In the genomic region with DNA sequence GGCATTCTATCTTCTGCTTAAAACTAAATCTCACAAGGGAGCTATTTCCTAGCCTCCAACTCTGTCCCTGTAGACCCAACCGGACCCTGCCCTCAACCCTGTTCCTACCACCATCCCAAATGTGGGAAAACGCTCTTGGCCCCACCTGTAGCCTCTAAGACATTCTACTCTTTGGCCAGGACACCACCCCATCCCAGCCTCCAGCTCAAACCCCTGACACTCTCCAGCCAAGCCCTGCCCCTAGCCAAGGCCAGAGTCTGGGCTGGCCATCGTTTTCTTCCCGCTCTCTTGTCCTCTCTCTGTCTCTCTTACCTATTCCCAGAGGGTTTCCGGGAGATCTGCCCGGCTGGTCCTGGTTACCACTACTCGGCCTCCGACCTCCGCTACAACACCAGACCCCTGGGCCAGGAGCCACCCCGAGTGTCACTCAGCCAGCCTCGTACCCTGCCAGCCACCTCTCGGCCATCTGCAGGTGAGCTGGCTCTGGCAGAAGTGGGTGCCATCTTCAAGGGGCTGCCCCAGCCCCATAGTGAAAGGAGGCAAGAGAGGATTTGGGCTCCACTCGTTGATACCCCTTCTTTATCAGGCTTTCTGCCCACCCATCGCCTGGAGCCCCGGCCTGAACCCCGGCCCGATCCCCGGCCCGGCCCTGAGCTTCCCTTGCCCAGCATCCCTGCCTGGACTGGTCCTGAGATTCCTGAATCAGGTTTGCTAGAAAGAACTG, we compare ENCODE assay signal across 13 cellular contexts. TPM values are rescaled to one million over a fixed set of nuclear protein-coding genes. Genes with fewer than 3 reads are reported as not detected.
A peak's percentile ranks its signal among the peaks of the same experiment; 100 is the strongest.
DNase-seq lines count a peak whose midpoint lies in the region; ATAC-seq and TF ChIP-seq lines count a peak whose summit lies in the region.
"Had no signal": no experiment of that assay in that cellular context is flagged by ENCODE, and none has a peak within 500 bp of the region (broad histone marks: within the 10 kb centered on the region; RNA-seq: fewer than 3 reads in every experiment).

No MANE protein-coding gene starts in this region.

- CTCF ChIA-PET in MCF 10A (lab: Yijun Ruan, JAX) (interaction anchor here (0.5 to 2.4 kb wide), 4 partner anchors 10 to 144 kb away, joined by 3 to 6 read pairs (median 4); no protein-coding TSS in a partner anchor), mammary epithelial cell (lab: Charles Lee; ENCODE audit: low non-redundant PET) (no interaction called here)

- H3K4me3 Mint-ChIP-seq in MCF 10A (ENCODE audit: unreplicated experiment) (peak overlapping the region; percentile 79), type B pancreatic cell (peak overlapping the region; percentile 59)
- peak overlapping the region; percentile 54 for H3K4me3 Mint-ChIP-seq in activated T-helper 2 cell treated with anti-CD3 and anti-CD28 coated beads, Interferon-gamma antibody, Interleukin-2, Interleukin-4, amounts not matched to agents 10 μg/mL and 5 μg/mL and 100 μg/mL, durations not matched to agents 14 hours and 24 hours and 36 hours (ENCODE audit: low read depth)

- 86% methylated on average over 19 of the region's 19 CpGs for WGBS in mammary epithelial cell (ENCODE audit: low coverage, missing lambda C conversion rate)

- dilution Hi-C loops in mammary epithelial cell (cut with HindIII; ENCODE audit: low sequenced_read_pairs) = no loop called here

- no peaks in the 10 kb centered on the region for H3K9me3 Mint-ChIP-seq in MCF 10A (ENCODE audit: unreplicated experiment)
- H3K9me3 Mint-ChIP-seq in activated T-helper 2 cell treated with anti-CD3 and anti-CD28 coated beads, Interferon-gamma antibody, Interleukin-2, Interleukin-4, amounts not matched to agents 10 μg/mL and 5 μg/mL and 100 μg/mL, durations not matched to agents 14 hours and 24 hours and 36 hours = no peaks in the 10 kb centered on the region
- H3K9me3 Mint-ChIP-seq in type B pancreatic cell = peaks cover 4% of the 10 kb centered on the region

- H3K4me1 Mint-ChIP-seq in MCF 10A (ENCODE audit: insufficient read depth, unreplicated experiment) (peaks cover 48% of the 10 kb centered on the region), type B pancreatic cell (ENCODE audit: unreplicated experiment) (peaks cover 26% of the 10 kb centered on the region)
- peaks cover 47% of the 10 kb centered on the region for H3K4me1 Mint-ChIP-seq in activated T-helper 2 cell treated with anti-CD3 and anti-CD28 coated beads, Interferon-gamma antibody, Interleukin-2, Interleukin-4, amounts not matched to agents 10 μg/mL and 5 μg/mL and 100 μg/mL, durations not matched to agents 14 hours and 24 hours and 36 hours (ENCODE audit: low read depth)

- H3K4me1 ChIP-seq in mammary epithelial cell (ENCODE audit: insufficient read depth, low read length) = peaks cover 55% of the 10 kb centered on the region
- H3K4me1 ChIP-seq in mucosa of descending colon (ENCODE audit: low read depth) = peaks cover 76% of the 10 kb centered on the region

- DNase-seq in MCF 10A (ENCODE audit: unreplicated experiment) = no peak
- no peak for DNase-seq in mammary epithelial cell
- no peak for DNase-seq in activated T-helper 2 cell treated with anti-CD3 and anti-CD28 coated beads, Interferon-gamma antibody, Interleukin-2, Interleukin-4, amounts not matched to agents 10 μg/mL and 5 μg/mL and 100 μg/mL, durations not matched to agents 14 hours and 24 hours and 36 hours (ENCODE audit: low spot score)
- DNase-seq in mucosa of descending colon = peak; percentile 29 to 71 (median 55)
- DNase-seq in type B pancreatic cell (ENCODE audit: extremely low spot score, unreplicated experiment) = no peak
- DNase-seq in NCI-H345 (lab: John Stamatoyannopoulos, UW) = no peak
- no peak for DNase-seq in cerebellar nuclear complex (lab: John Stamatoyannopoulos, UW)
- DNase-seq: activated CD4-positive, CD25-positive, alpha-beta regulatory T cell treated with anti-CD3 and anti-CD28 coated beads, Interleukin-2, amount 50 U/mL, for 72 hours; DMS53; lower lobe of right lung; stimulated activated CD4-positive, alpha-beta T cell treated with anti-CD3 and anti-CD28 coated beads, Interleukin-15, amount 100 ng/mL, for 24 hours; upper lobe of right lung had no signal

- H3K79me2 ChIP-seq in mammary epithelial cell (ENCODE audit: insufficient read depth, low read length) = peaks cover 13% of the 10 kb centered on the region

- H3K4me2 ChIP-seq in mammary epithelial cell (ENCODE audit: insufficient read depth, low read depth, low read length) = no peak overlapping the region

- no peaks in the 10 kb centered on the region for H3K36me3 ChIP-seq in mammary epithelial cell (ENCODE audit: insufficient read depth, low read length)
- H3K36me3 ChIP-seq in mucosa of descending colon (ENCODE audit: low read depth) = no peaks in the 10 kb centered on the region
- H3K36me3 ChIP-seq: lower lobe of right lung, upper lobe of right lung had no signal

- H3K27ac ChIP-seq in mammary epithelial cell (ENCODE audit: insufficient read depth, low read depth, low read length) = no peak overlapping the region
- H3K27ac ChIP-seq: lower lobe of right lung, upper lobe of right lung had no signal

- BruUV-seq in MCF 10A (replicated peaks; lab: Mats Ljungman, UMichigan) (no TSS peak), mammary epithelial cell (replicated peaks; lab: Mats Ljungman, UMichigan) (no TSS peak)

- H4K20me1 ChIP-seq in mammary epithelial cell (ENCODE audit: insufficient read depth, low read length) = no peaks in the 10 kb centered on the region

- in situ Hi-C loops in mammary epithelial cell (cut with MboI; ENCODE audit: low sequenced_read_pairs in 2 of 2) = loop anchor here in 1 of 2 donors (25.0 kb wide), 1 partner anchor 296 kb away; no protein-coding TSS in a partner anchor

- H3K27me3 ChIP-seq in mammary epithelial cell (ENCODE audit: insufficient read depth, low read length) = no peaks in the 10 kb centered on the region
- H3K27me3 ChIP-seq: upper lobe of right lung had no signal

- POLR2A ChIA-PET in MCF 10A (lab: Yijun Ruan, JAX) = interaction anchor here (0.7 to 6.5 kb wide), 4 partner anchors 8 to 274 kb away, joined by 3 to 94 read pairs (median 4); partner anchors contain the start of genes BLVRB and SPTBN4

- ATAC-seq in mucosa of descending colon (no peak), GM18909 (IDR thresholded peaks at IDR 0.05; ENCODE audit: poor library complexity, unreplicated experiment) (no peak)
- ATAC-seq: lower lobe of right lung, upper lobe of right lung had no signal

- peaks cover 11% of the 10 kb centered on the region for H3K36me3 Mint-ChIP-seq in MCF 10A (ENCODE audit: insufficient read depth, unreplicated experiment)
- H3K36me3 Mint-ChIP-seq in activated T-helper 2 cell treated with anti-CD3 and anti-CD28 coated beads, Interferon-gamma antibody, Interleukin-2, Interleukin-4, amounts not matched to agents 10 μg/mL and 5 μg/mL and 100 μg/mL, durations not matched to agents 14 hours and 24 hours and 36 hours (ENCODE audit: low read depth) = no peaks in the 10 kb centered on the region
- H3K36me3 Mint-ChIP-seq in type B pancreatic cell = peaks cover 9% of the 10 kb centered on the region

- H3K4me3 ChIP-seq in mammary epithelial cell (replicated peaks in 1 of 3; ENCODE audit: insufficient read depth in 1 of 3, low read depth in 2 of 3, low read length in 3 of 3) = no peak overlapping the region
- H3K4me3 ChIP-seq in mucosa of descending colon = no peak overlapping the region
- H3K4me3 ChIP-seq: lower lobe of right lung, upper lobe of right lung had no signal

- H2AFZ ChIP-seq in mammary epithelial cell (ENCODE audit: low read depth, low read length) = no peak overlapping the region

- H3K9ac ChIP-seq in mammary epithelial cell (ENCODE audit: insufficient read depth, low read length) = no peak overlapping the region

- H3K9me3 ChIP-seq in mammary epithelial cell (replicated peaks; ENCODE audit: insufficient read depth, low read length) (no peaks in the 10 kb centered on the region), mucosa of descending colon (no peaks in the 10 kb centered on the region)
- H3K9me3 ChIP-seq: lower lobe of right lung, upper lobe of right lung had no signal

- H3K27ac Mint-ChIP-seq in MCF 10A (ENCODE audit: low read depth, unreplicated experiment) (peak overlapping the region; percentile 9), type B pancreatic cell (peak overlapping the region; percentile 40)
- H3K27ac Mint-ChIP-seq in activated T-helper 2 cell treated with anti-CD3 and anti-CD28 coated beads, Interferon-gamma antibody, Interleukin-2, Interleukin-4, amounts not matched to agents 10 μg/mL and 5 μg/mL and 100 μg/mL, durations not matched to agents 14 hours and 24 hours and 36 hours = no peak overlapping the region

- TF ChIP-seq CTCF in MCF 10A (IDR thresholded peaks at IDR 0.05; ENCODE audit: unreplicated experiment) (no peak), mammary epithelial cell (conservative IDR thresholded peaks at IDR 0.05 in 1 of 2, IDR thresholded peaks at IDR 0.05 in 1 of 2; ENCODE audit: extremely low read depth in 1 of 2, insufficient read depth in 1 of 2, low read depth in 1 of 2, low read length in 2 of 2) (no peak), mucosa of descending colon (IDR thresholded peaks at IDR 0.05) (no peak), type B pancreatic cell (conservative IDR thresholded peaks at IDR 0.05) (no peak)

- H3K27me3 Mint-ChIP-seq in MCF 10A (ENCODE audit: insufficient read depth, unreplicated experiment) (no peaks in the 10 kb centered on the region), type B pancreatic cell (peaks cover 70% of the 10 kb centered on the region)
- H3K27me3 Mint-ChIP-seq in activated T-helper 2 cell treated with anti-CD3 and anti-CD28 coated beads, Interferon-gamma antibody, Interleukin-2, Interleukin-4, amounts not matched to agents 10 μg/mL and 5 μg/mL and 100 μg/mL, durations not matched to agents 14 hours and 24 hours and 36 hours (ENCODE audit: low read depth) = no peaks in the 10 kb centered on the region

- intact Hi-C loops in MCF 10A (cut with micrococcal nuclease) (no loop called here), mammary epithelial cell (cut with micrococcal nuclease) (no loop called here), mucosa of descending colon (cut with DNase I, micrococcal nuclease) (no loop called here)
- intact Hi-C loops in activated T-helper 2 cell treated with anti-CD3 and anti-CD28 coated beads, Interferon-gamma antibody, Interleukin-2, Interleukin-4, amounts not matched to agents 10 μg/mL and 5 μg/mL and 100 μg/mL, durations not matched to agents 14 hours and 24 hours and 36 hours (cut with micrococcal nuclease) = loop anchor here (10.0 kb wide), 3 partner anchors 323 to 1817 kb away; partner anchors contain the start of genes AKT2 and LIPE

RNA-seq across cellular contexts. Expression of gene LTBP4, which starts 6.9 kb away (rescaled TPM):
- total RNA-seq in MCF 10A (2022) = 76.4 and 103 TPM in 2 replicates
- total RNA-seq in mammary epithelial cell = 100 to 1,000 TPM in 1 of 2 donors, 10 to 100 TPM in 1; 27.5 to 148 TPM
- 34.0 TPM for polyA plus RNA-seq in mammary epithelial cell
- polyA minus RNA-seq in mammary epithelial cell = 75.7 TPM
- 101 and 104 TPM in 2 replicates for total RNA-seq in activated T-helper 2 cell treated with anti-CD3 and anti-CD28 coated beads, Interferon-gamma antibody, Interleukin-2, Interleukin-4, amounts not matched to agents 10 μg/mL and 5 μg/mL and 100 μg/mL, durations not matched to agents 14 hours and 24 hours and 36 hours
- 100 to 1,000 TPM; 141 to 244 (median 160) TPM for total RNA-seq in mucosa of descending colon
- 31.8 and 145 TPM in 2 replicates for total RNA-seq in type B pancreatic cell (ENCODE audit: low replicate concordance)

RNA-seq across cellular contexts. Expression of gene SHKBP1, which starts 31.4 kb away (rescaled TPM):
- total RNA-seq in MCF 10A (2022) (41.5 and 44.0 TPM in 2 replicates), mammary epithelial cell (10 to 100 TPM; 21.0 to 57.9 TPM), mucosa of descending colon (10 to 100 TPM; 58.1 to 70.6 (median 62.2) TPM), type B pancreatic cell (ENCODE audit: low replicate concordance) (54.6 and 55.4 TPM in 2 replicates)
- polyA plus RNA-seq in mammary epithelial cell = 44.4 TPM
- 68.1 TPM for polyA minus RNA-seq in mammary epithelial cell
- total RNA-seq in activated T-helper 2 cell treated with anti-CD3 and anti-CD28 coated beads, Interferon-gamma antibody, Interleukin-2, Interleukin-4, amounts not matched to agents 10 μg/mL and 5 μg/mL and 100 μg/mL, durations not matched to agents 14 hours and 24 hours and 36 hours = 125 and 136 TPM in 2 replicates

Comparison
In these comparisons a context has a peak if more than half of its experiments do, and no peak if none do; other contexts are left out.
1. DNase-seq: peak in mucosa of descending colon (3 of 3); none in MCF 10A (single experiment), mammary epithelial cell (single experiment), activated T-helper 2 cell treated with anti-CD3 and anti-CD28 coated beads, Interferon-gamma antibody, Interleukin-2, Interleukin-4, amounts not matched to agents 10 μg/mL and 5 μg/mL and 100 μg/mL, durations not matched to agents 14 hours and 24 hours and 36 hours (single experiment), type B pancreatic cell (single experiment), NCI-H345 (single experiment) and cerebellar nuclear complex (0 of 2).
2. Peak in every context shown above with its lines, with median percentiles within 50 percentile points of each other: H3K4me3 Mint-ChIP-seq.